In the genomic region with DNA sequence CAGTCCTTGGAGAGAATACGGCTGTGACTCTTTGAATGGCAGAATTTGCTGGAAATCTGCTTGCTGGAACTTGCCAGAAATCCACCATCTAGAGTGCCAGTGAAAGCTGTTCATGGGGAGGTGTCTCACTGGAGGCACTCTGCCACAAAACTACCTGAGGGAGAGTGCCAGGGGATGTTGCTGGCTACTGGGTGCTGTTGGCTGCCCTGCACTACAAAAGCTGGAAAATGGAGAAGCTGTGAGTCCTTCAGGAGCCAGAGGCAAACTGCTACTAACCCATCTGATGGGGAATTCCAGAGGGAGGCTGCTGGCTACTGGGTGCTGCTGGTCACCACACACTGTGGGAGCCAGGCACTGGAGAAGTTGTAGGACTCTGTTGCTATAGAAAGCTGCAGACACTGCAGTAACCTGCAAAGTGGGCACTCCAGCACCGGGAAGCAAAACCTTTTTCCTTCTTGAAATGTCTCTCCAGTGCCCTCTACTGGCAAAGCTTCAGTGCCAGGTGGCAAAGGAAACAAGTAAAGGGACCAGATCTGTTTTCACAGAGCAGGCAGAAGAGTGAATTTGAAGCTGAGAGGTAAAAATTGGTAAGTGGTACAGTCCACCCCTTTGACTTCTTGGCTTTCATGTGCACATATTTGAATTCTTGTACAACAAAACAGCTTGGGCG, we compare ENCODE assay signal across 1 cellular context.
TF ChIP-seq lines count a peak whose summit lies in the region.

No MANE protein-coding gene starts in this region.

TF ChIP-seq in HepG2, 621 proteins besides CTCF, POLR2A, EP300 and RAD21:
- TF ChIP-seq, protein P1, sequence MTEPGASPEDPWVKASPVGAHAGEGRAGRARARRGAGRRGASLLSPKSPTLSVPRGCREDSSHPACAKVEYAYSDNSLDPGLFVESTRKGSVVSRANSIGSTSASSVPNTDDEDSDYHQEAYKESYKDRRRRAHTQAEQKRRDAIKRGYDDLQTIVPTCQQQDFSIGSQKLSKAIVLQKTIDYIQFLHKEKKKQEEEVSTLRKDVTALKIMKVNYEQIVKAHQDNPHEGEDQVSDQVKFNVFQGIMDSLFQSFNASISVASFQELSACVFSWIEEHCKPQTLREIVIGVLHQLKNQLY (CRISPR knock-in tag; IDR thresholded peaks at IDR 0.05): no peak
- no peak for TF ChIP-seq ZNF792 (CRISPR knock-in tag; IDR thresholded peaks at IDR 0.05)
- no peak for TF ChIP-seq ZNF619 (CRISPR knock-in tag; IDR thresholded peaks at IDR 0.05)
- peak; percentile 50 for TF ChIP-seq STAG1 (CRISPR knock-in tag; IDR thresholded peaks at IDR 0.05)
- TF ChIP-seq MATR3 (CRISPR knock-in tag; IDR thresholded peaks at IDR 0.05): no peak
- TF ChIP-seq, protein P2, sequence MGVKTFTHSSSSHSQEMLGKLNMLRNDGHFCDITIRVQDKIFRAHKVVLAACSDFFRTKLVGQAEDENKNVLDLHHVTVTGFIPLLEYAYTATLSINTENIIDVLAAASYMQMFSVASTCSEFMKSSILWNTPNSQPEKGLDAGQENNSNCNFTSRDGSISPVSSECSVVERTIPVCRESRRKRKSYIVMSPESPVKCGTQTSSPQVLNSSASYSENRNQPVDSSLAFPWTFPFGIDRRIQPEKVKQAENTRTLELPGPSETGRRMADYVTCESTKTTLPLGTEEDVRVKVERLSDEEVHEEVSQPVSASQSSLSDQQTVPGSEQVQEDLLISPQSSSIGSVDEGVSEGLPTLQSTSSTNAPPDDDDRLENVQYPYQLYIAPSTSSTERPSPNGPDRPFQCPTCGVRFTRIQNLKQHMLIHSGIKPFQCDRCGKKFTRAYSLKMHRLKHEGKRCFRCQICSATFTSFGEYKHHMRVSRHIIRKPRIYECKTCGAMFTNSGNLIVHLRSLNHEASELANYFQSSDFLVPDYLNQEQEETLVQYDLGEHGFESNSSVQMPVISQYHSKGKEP (CRISPR knock-in tag; IDR thresholded peaks at IDR 0.05): no peak
TF ChIP-seq in HepG2: peak in this region for 1.
